8 cellular contexts compared by ENCODE assay signal in genomic region chr14:101760138-101761011, GRCh38. TPM values are rescaled to one million over a fixed set of nuclear protein-coding genes. Genes with fewer than 3 reads are reported as not detected.
DNase-seq lines count a peak whose midpoint lies in the region; ATAC-seq and TF ChIP-seq lines count a peak whose summit lies in the region.

No MANE protein-coding gene starts in this region.

- peaks cover 11% of the 10 kb centered on the region for H3K27me3 ChIP-seq in mononuclear cell (ENCODE audit: insufficient read depth, low read length)

- peak; percentile 54 for ATAC-seq in GM21529 (IDR thresholded peaks at IDR 0.05; ENCODE audit: unreplicated experiment)

- TF ChIP-seq CTCF in epithelial cell of esophagus (IDR thresholded peaks at IDR 0.05; ENCODE audit: insufficient read depth, low read depth, low read length, missing control alignments), result no peak

- H3K4me1 ChIP-seq in mononuclear cell (ENCODE audit: insufficient read depth, low read length), result peaks cover 26% of the 10 kb centered on the region

- DNase-seq in CMK (ENCODE audit: low read depth) (peak; percentile 89), OCI-M1 (lab: John Stamatoyannopoulos, UW) (peak; percentile 93), activated T-cell treated with anti-CD3 and anti-CD28 coated beads for 48 hours (ENCODE audit: low read depth) (peak; percentile 95), epithelial cell of esophagus (ENCODE audit: low read depth) (peak; percentile 99)
- peak; percentile 94 for DNase-seq in Jurkat, Clone E6-1 (ENCODE audit: low read depth, low spot score)
- DNase-seq in stimulated activated CD8-positive, alpha-beta memory T cell treated with anti-CD3 and anti-CD28 coated beads, Interleukin-15, amount 100 ng/mL, for 4 hours (ENCODE audit: low read depth in 2 of 2), result peak; percentile 90 to 94

- H3K4me3 ChIP-seq in Jurkat, Clone E6-1 (ENCODE audit: low read length), result peak overlapping the region; percentile 90
- H3K4me3 ChIP-seq in epithelial cell of esophagus (ENCODE audit: low read length) (peak overlapping the region; percentile 81), mononuclear cell (ENCODE audit: low read length) (peak overlapping the region; percentile 12)

- no peaks in the 10 kb centered on the region for H3K9me3 ChIP-seq in mononuclear cell (ENCODE audit: low read depth, low read length)

RNA-seq across cellular contexts. Expression of gene PPP2R5C, which starts 1.1 kb away (rescaled TPM):
- 156 TPM for polyA plus RNA-seq in Jurkat, Clone E6-1 (2012; ENCODE audit: insufficient read depth, insufficient read length)
- total RNA-seq in mononuclear cell, result 466 TPM

Comparison
In these comparisons a context has a peak if more than half of its experiments do, and no peak if none do; other contexts are left out.
1. Peak in every context shown above with its lines: DNase-seq, ATAC-seq and H3K4me3 ChIP-seq.
2. H3K4me3 ChIP-seq: peak in every context shown above with its lines; median percentile 90 in Jurkat, Clone E6-1; 81 in epithelial cell of esophagus; 12 in mononuclear cell.